Comparison of ENCODE assay signal across 1 cellular context in the genomic region with DNA sequence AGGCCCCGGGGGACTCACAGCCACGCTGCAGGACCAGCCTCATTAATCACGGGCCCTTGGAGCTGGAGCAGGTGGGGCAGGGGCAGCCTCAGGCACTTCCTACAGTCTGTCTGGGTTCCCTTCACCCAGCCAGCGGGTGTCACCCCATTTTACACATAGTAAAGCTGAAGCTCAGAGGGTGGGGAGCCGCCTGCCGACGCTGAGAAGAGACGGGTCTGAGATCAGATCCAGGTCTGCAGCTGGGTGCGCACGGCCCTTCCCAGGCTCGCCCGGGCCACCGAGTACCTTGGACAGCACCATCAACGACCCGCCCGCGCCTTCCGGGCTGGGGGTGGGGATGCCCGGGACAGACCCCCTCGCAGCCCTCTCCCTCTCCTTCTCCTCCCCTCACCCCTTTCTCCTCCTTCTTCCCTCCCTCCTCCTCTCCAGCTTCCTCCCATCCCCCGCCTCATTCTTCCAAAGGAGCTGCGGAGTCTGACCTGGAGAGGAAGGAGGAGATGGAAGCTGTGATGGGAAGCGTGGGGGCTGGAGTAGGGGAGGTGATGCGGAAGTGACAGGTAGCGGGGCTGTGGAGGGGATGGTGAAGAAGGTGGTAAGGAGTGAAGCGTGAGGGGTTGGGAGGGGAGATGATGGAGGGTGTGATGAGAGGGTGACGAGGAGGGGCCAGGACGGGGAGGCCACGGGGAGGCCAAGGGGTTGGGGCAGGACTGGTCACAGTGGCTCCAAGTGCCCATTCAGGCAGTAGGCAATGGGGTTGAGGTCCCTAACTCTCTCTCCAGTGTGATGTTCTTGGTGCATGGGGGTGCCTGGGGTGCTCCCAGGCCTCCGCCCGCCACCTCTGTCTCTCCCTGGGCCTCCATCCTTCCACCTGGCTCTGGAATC.
TF ChIP-seq lines count a peak whose summit lies in the region.

No MANE protein-coding gene starts in this region.

TF ChIP-seq in SK-N-SH, 30 proteins besides CTCF, POLR2A, EP300 and RAD21 (continued from another document):
- TF ChIP-seq FOSL2 (IDR thresholded peaks at IDR 0.05; ENCODE audit: borderline replicate concordance, low read depth), result no peak
- TF ChIP-seq JUND (IDR thresholded peaks at IDR 0.05), result no peak
- TF ChIP-seq RXRA (IDR thresholded peaks at IDR 0.05; ENCODE audit: borderline replicate concordance, low read depth), result no peak
